In the genomic region with DNA sequence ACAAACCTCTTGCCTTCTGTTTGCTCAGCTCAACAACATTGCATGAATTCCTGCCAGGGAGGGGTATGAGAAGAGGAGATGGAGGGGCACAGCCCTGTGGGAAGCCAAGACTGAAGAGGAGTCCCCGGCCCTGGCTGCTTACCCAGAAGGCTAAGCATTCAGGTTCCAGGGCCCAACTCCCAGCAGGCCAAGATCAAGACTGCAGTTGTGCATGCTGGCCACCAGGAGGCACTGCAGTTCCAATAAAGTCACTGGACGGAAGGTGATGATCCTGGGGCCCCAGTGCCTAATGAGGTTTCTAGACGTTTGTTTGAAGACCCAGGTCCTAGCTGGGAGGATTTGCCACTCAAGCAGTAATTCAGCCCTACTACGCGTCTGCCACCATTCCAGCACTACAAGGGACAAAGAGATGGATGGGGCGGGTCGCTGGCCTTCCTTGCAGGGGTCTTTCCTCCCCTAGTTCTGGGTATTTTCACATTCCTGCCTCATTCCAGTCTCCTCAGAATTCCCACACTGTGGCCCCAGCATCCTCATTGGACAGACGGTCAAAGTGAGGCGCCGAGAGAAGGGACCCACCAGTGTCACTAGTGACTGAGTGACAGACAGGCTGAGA, we compare ENCODE assay signal across 7 cellular contexts. TPM values are rescaled to one million over a fixed set of nuclear protein-coding genes. Genes with fewer than 3 reads are reported as not detected.
DNase-seq lines count a peak whose midpoint lies in the region; ATAC-seq, FAIRE-seq and TF ChIP-seq lines count a peak whose summit lies in the region.

No MANE protein-coding gene starts in this region.

- TF ChIP-seq RAD21 in IMR-90 (IDR thresholded peaks at IDR 0.05; ENCODE audit: low read length): peak; percentile 73

- peaks cover 5% of the 10 kb centered on the region for H3K27me3 Mint-ChIP-seq in activated T-helper 17 cell treated with anti-CD3 and anti-CD28 coated beads, Interleukin-2, amount 50 U/mL, for 72 hours

- no peak for TF ChIP-seq POLR2A in IMR-90 (IDR thresholded peaks at IDR 0.05; ENCODE audit: low read depth, low read length)

- no peak overlapping the region for H3K18ac ChIP-seq in IMR-90 (ENCODE audit: low read depth, low read length)

- no peaks in the 10 kb centered on the region for H4K20me1 ChIP-seq in IMR-90 (ENCODE audit: insufficient read depth, low read length)

- POLR2A ChIA-PET in IMR-90 (lab: Charles Lee; ENCODE audit: unreplicated experiment): no interaction called here

- intact Hi-C loops in IMR-90 (cut with micrococcal nuclease): loop anchor here (1.0 to 5.0 kb wide), 3 partner anchors 154 to 252 kb away; no protein-coding TSS in a partner anchor

- H3K9me3 Mint-ChIP-seq in activated T-helper 17 cell treated with anti-CD3 and anti-CD28 coated beads, Interleukin-2, amount 50 U/mL, for 72 hours: no peaks in the 10 kb centered on the region

- H3K36me3 ChIP-seq in IMR-90 (ENCODE audit: control insufficient read depth, insufficient read depth, low read length): no peaks in the 10 kb centered on the region

- no peak overlapping the region for H3K14ac ChIP-seq in IMR-90 (replicated peaks; ENCODE audit: low read depth, low read length)

- no peak overlapping the region for H3K23ac ChIP-seq in IMR-90 (ENCODE audit: low read depth, low read length)

- CTCF ChIA-PET in IMR-90 (lab: Yijun Ruan, JAX): interaction anchor here (0.6 to 1.8 kb wide), 7 partner anchors 11 to 182 kb away, joined by 3 to 12 read pairs (median 4); no protein-coding TSS in a partner anchor

- no peak overlapping the region for H3K4me2 ChIP-seq in IMR-90 (ENCODE audit: low read depth, low read length)

- H3K9me1 ChIP-seq in IMR-90 (ENCODE audit: insufficient read depth, low read length): no peaks in the 10 kb centered on the region

- no peaks in the 10 kb centered on the region for H3K36me3 Mint-ChIP-seq in activated T-helper 17 cell treated with anti-CD3 and anti-CD28 coated beads, Interleukin-2, amount 50 U/mL, for 72 hours (ENCODE audit: low read depth)

- H4K91ac ChIP-seq in IMR-90 (ENCODE audit: insufficient read depth, low read depth, low read length): no peak overlapping the region

- peak overlapping the region in 1 of 2 experiments; percentile 48; a peak in 1 of 4 replicates for H4K8ac ChIP-seq in IMR-90 (ENCODE audit: low read depth in 2 of 2, low read length in 2 of 2)

- FAIRE-seq in RCC 7860 (lab: Jason Lieb, UNC): no peak

- no peak overlapping the region for H2BK20ac ChIP-seq in IMR-90 (ENCODE audit: low read depth, low read length)

- dilution Hi-C loops in IMR-90 (cut with HindIII; ENCODE audit: low sequenced_read_pairs, unreplicated experiment): no loop called here

- H3K27me3 ChIP-seq in IMR-90 (ENCODE audit: control insufficient read depth, insufficient read depth, low read length): peaks cover 11% of the 10 kb centered on the region

- no peak overlapping the region for H4K5ac ChIP-seq in IMR-90 (ENCODE audit: low read depth, low read length)

- no peak overlapping the region for H2AK5ac ChIP-seq in IMR-90 (ENCODE audit: low read depth, low read length)

- H3K4ac ChIP-seq in IMR-90 (ENCODE audit: low read depth, low read length): no peak overlapping the region

- WGBS in IMR-90 (ENCODE audit: extremely low coverage in 2 of 2, insufficient read length in 1 of 2), 2 experiments: 48% methylated on average over 6 of the region's 10 CpGs; no CpG with 5 or more reads in 1 of the 2 experiments

- H3K56ac ChIP-seq in IMR-90 (ENCODE audit: extremely low read depth, insufficient read depth, low read length): no peak overlapping the region

- H3K27ac ChIP-seq in IMR-90 (ENCODE audit: insufficient read depth, low read length): no peak overlapping the region

- H2BK15ac ChIP-seq in IMR-90 (ENCODE audit: low read depth, low read length): no peak overlapping the region

- H3K79me1 ChIP-seq in IMR-90 (ENCODE audit: low read depth in 1 of 2, low read length in 2 of 2): no peaks in the 10 kb centered on the region

- TF ChIP-seq CTCF in GM12864 (IDR thresholded peaks at IDR 0.05; ENCODE audit: low read depth, low read length, missing control alignments): peak; percentile 97
- TF ChIP-seq CTCF in IMR-90 (conservative IDR thresholded peaks at IDR 0.05; ENCODE audit: low read depth, low read length): peak; percentile 77
- peak; percentile 95 for TF ChIP-seq CTCF in retinal pigment epithelial cell (conservative IDR thresholded peaks at IDR 0.05; ENCODE audit: low read depth, low read length)

- no peak overlapping the region for H2BK120ac ChIP-seq in IMR-90 (ENCODE audit: low read depth, low read length)

- DNase-seq in GM12864 (ENCODE audit: low read depth) (peak; percentile 5), IMR-90 (peak; percentile 44), RCC 7860 (ENCODE audit: low spot score) (peak; percentile 44), globus pallidus (ENCODE audit: low spot score) (peak; percentile 36), retinal pigment epithelial cell (ENCODE audit: low read depth) (no peak)

- no TSS peak for BruUV-seq in IMR-90 (replicated peaks; lab: Mats Ljungman, UMichigan)

- peak overlapping the region; percentile 67 for H2AK9ac ChIP-seq in IMR-90 (replicated peaks; ENCODE audit: low read depth, low read length, poor library complexity)

- H2AFZ ChIP-seq in IMR-90 (replicated peaks; ENCODE audit: low read length, poor library complexity): peak overlapping the region; percentile 83

- 0 out of 2 replicates have a peak, but pooled peaks cover 2% of the 10 kb centered on the region for H3K4me1 ChIP-seq in IMR-90 (ENCODE audit: control insufficient read depth, insufficient read depth, low read length)

- H3K9ac ChIP-seq in IMR-90 (ENCODE audit: low read depth, low read length): no peak overlapping the region

- ATAC-seq in IMR-90 (ENCODE audit: low read depth) (peak; percentile 73), GM18520 (IDR thresholded peaks at IDR 0.05; ENCODE audit: unreplicated experiment) (no peak)
- peak; percentile 74 for ATAC-seq in activated T-helper 17 cell treated with anti-CD3 and anti-CD28 coated beads, Interleukin-2, amount 50 U/mL, for 72 hours (replicated peaks)

- in situ Hi-C loops in IMR-90 (cut with MboI; ENCODE audit: low sequenced_read_pairs): loop anchor here (10.0 kb wide), 1 partner anchor 248 kb away; no protein-coding TSS in a partner anchor

- no peaks in the 10 kb centered on the region for H3K9me3 ChIP-seq in IMR-90 (ENCODE audit: control insufficient read depth, insufficient read depth, low read length)

- H3K4me3 Mint-ChIP-seq in activated T-helper 17 cell treated with anti-CD3 and anti-CD28 coated beads, Interleukin-2, amount 50 U/mL, for 72 hours: no peak overlapping the region

- H3K4me3 ChIP-seq in GM12864 (ENCODE audit: low read depth, low read length) (no peak overlapping the region), IMR-90 (ENCODE audit: insufficient read depth, low read depth, low read length) (no peak overlapping the region), retinal pigment epithelial cell (ENCODE audit: low read length) (no peak overlapping the region)

- H2BK5ac ChIP-seq in IMR-90 (ENCODE audit: low read depth, low read length, poor library complexity, severe bottlenecking): no peak overlapping the region

- H3K27ac Mint-ChIP-seq in activated T-helper 17 cell treated with anti-CD3 and anti-CD28 coated beads, Interleukin-2, amount 50 U/mL, for 72 hours: no peak overlapping the region

- H3K4me1 Mint-ChIP-seq in activated T-helper 17 cell treated with anti-CD3 and anti-CD28 coated beads, Interleukin-2, amount 50 U/mL, for 72 hours: no peaks in the 10 kb centered on the region

TF ChIP-seq in IMR-90, 13 proteins besides CTCF, POLR2A, EP300 and RAD21:
- TF ChIP-seq, protein P1, sequence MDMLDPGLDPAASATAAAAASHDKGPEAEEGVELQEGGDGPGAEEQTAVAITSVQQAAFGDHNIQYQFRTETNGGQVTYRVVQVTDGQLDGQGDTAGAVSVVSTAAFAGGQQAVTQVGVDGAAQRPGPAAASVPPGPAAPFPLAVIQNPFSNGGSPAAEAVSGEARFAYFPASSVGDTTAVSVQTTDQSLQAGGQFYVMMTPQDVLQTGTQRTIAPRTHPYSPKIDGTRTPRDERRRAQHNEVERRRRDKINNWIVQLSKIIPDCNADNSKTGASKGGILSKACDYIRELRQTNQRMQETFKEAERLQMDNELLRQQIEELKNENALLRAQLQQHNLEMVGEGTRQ (IDR thresholded peaks at IDR 0.05; ENCODE audit: low read depth, low read length): no peak
- TF ChIP-seq SMC3 (IDR thresholded peaks at IDR 0.05; ENCODE audit: low read depth, low read length) (peak; percentile 64), ELK1 (IDR thresholded peaks at IDR 0.05; ENCODE audit: borderline replicate concordance, low read depth, low read length) (no peak), CEBPB (IDR thresholded peaks at IDR 0.05; ENCODE audit: low read depth, low read length) (no peak), RFX5 (IDR thresholded peaks at IDR 0.05; ENCODE audit: low read depth, low read length) (no peak)

RNA-seq across cellular contexts. Expression of gene ALX4, which starts 23.6 kb away (rescaled TPM):
- total RNA-seq in IMR-90 (2012; rRNA removed): not detected in 2 replicates
- polyA plus RNA-seq in IMR-90 (2012; rRNA removed): not detected in 2 replicates
- polyA plus RNA-seq in IMR-90 (2012; cell fraction: cytosol; rRNA removed): not detected in 2 replicates
- not detected in 2 replicates for polyA plus RNA-seq in IMR-90 (2012; cell fraction: nucleus; rRNA removed; ENCODE audit: low replicate concordance)
- not detected for total RNA-seq in activated T-helper 17 cell treated with anti-CD3 and anti-CD28 coated beads, Interleukin-2, amount 50 U/mL, for 72 hours
